Comparison of ENCODE assay signal across 8 cellular contexts in genomic region chr15:98547741-98548166, GRCh38.
DNase-seq lines count a peak whose midpoint lies in the region; ATAC-seq, FAIRE-seq and TF ChIP-seq lines count a peak whose summit lies in the region.

No MANE protein-coding gene starts in this region.

- peak overlapping the region; percentile 45 to 79 (median 72) for H3K4me3 Mint-ChIP-seq in CD8-positive, alpha-beta memory T cell
- H3K4me3 Mint-ChIP-seq in activated CD8-positive, alpha-beta T cell treated with anti-CD3 and anti-CD28 coated beads, Interleukin-2, amount 10 ng/mL, durations not matched to agents 7 days and 5 days, result peak overlapping the region; percentile 73

- H3K27ac Mint-ChIP-seq in CD8-positive, alpha-beta memory T cell, result no peak overlapping the region
- no peak overlapping the region for H3K27ac Mint-ChIP-seq in activated CD8-positive, alpha-beta T cell treated with anti-CD3 and anti-CD28 coated beads, Interleukin-2, amount 10 ng/mL, durations not matched to agents 7 days and 5 days

- POLR2A ChIA-PET in CD8-positive, alpha-beta memory T cell (lab: Charles Lee), result no interaction called here
- POLR2A ChIA-PET in activated CD8-positive, alpha-beta T cell treated with anti-CD3 and anti-CD28 coated beads, Interleukin-2, amount 10 ng/mL, durations not matched to agents 7 days and 5 days (lab: Charles Lee), result no interaction called here

- H3K9me3 ChIP-seq in CD8-positive, alpha-beta memory T cell (ENCODE audit: low read length), result no peaks in the 10 kb centered on the region
- H3K9me3 ChIP-seq in pancreas, result no peaks in the 10 kb centered on the region

- H3K4me1 ChIP-seq in CD8-positive, alpha-beta memory T cell (ENCODE audit: insufficient read depth, low read length), result peaks cover 11% of the 10 kb centered on the region
- peaks cover 0 to 5% (median 4%) of the 10 kb centered on the region in 3 donors for H3K4me1 ChIP-seq in pancreas

- H3K27ac ChIP-seq in CD8-positive, alpha-beta memory T cell (ENCODE audit: low read depth, low read length), result no peak overlapping the region
- H3K27ac ChIP-seq in pancreas, result peak overlapping the region in 3 of 4 donors; percentile 38 to 72 (median 56)

- TF ChIP-seq CTCF in pancreas (IDR thresholded peaks at IDR 0.05), result no peak

- peaks cover 9 to 19% (median 18%) of the 10 kb centered on the region in 3 donors for H3K4me1 Mint-ChIP-seq in CD8-positive, alpha-beta memory T cell
- H3K4me1 Mint-ChIP-seq in activated CD8-positive, alpha-beta T cell treated with anti-CD3 and anti-CD28 coated beads, Interleukin-2, amount 10 ng/mL, durations not matched to agents 7 days and 5 days (ENCODE audit: low read depth), result peaks cover 20% of the 10 kb centered on the region

- no peak for DNase-seq in CD8-positive, alpha-beta memory T cell
- DNase-seq in activated CD8-positive, alpha-beta T cell treated with anti-CD3 and anti-CD28 coated beads, Interleukin-2, amount 10 ng/mL, durations not matched to agents 7 days and 5 days, result no peak
- DNase-seq in head of caudate nucleus (peak in 24 of 42 donors; percentile 6 to 55 (median 22)), pancreas (peak in 2 of 6 donors; percentile 15 to 18), retina (no peak), NCI-H2196 treated with DMSO at 0.1 percent for 48 hours (lab: John Stamatoyannopoulos, UW; ENCODE audit: unreplicated experiment) (no peak)

- H3K4me3 ChIP-seq in CD8-positive, alpha-beta memory T cell (ENCODE audit: low read length), result peak overlapping the region; percentile 62
- peak overlapping the region; percentile 33 to 57 (median 45) for H3K4me3 ChIP-seq in pancreas

- CTCF ChIA-PET in CD8-positive, alpha-beta memory T cell (lab: Charles Lee), result no interaction called here
- CTCF ChIA-PET in activated CD8-positive, alpha-beta T cell treated with anti-CD3 and anti-CD28 coated beads, Interleukin-2, amount 10 ng/mL, durations not matched to agents 7 days and 5 days (lab: Charles Lee), result interaction anchor here (0.7 to 1.1 kb wide), 3 partner anchors 9 to 120 kb away, joined by 3 to 4 read pairs (median 3); no protein-coding TSS in a partner anchor

- H3K9me3 Mint-ChIP-seq in CD8-positive, alpha-beta memory T cell, result peaks cover 0 to 7% (median 2%) of the 10 kb centered on the region in 5 donors
- H3K9me3 Mint-ChIP-seq in activated CD8-positive, alpha-beta T cell treated with anti-CD3 and anti-CD28 coated beads, Interleukin-2, amount 10 ng/mL, durations not matched to agents 7 days and 5 days (ENCODE audit: insufficient read depth), result no peaks in the 10 kb centered on the region

- H3K36me3 ChIP-seq in CD8-positive, alpha-beta memory T cell (ENCODE audit: insufficient read depth, low read length), result no peaks in the 10 kb centered on the region
- H3K36me3 ChIP-seq in pancreas, result no peaks in the 10 kb centered on the region

- 8 to 14% methylated on average over 20 to 21 of the region's 21 CpGs for WGBS in pancreas, 2 donors

- ATAC-seq in activated CD8-positive, alpha-beta T cell treated with anti-CD3 and anti-CD28 coated beads, Interleukin-2, amount 10 ng/mL, durations not matched to agents 7 days and 5 days, result peak; percentile 32
- ATAC-seq in pancreas, result peak; percentile 7 to 29 (median 22)
- no peak for ATAC-seq in HG02938 (IDR thresholded peaks at IDR 0.05; ENCODE audit: unreplicated experiment)
- ATAC-seq in HG03460 (IDR thresholded peaks at IDR 0.05; ENCODE audit: unreplicated experiment), result no peak

- no peak for FAIRE-seq in pancreas (lab: Jason Lieb, UNC)

- peaks cover 4% of the 10 kb centered on the region for H3K27me3 ChIP-seq in CD8-positive, alpha-beta memory T cell (ENCODE audit: insufficient read depth, low read length, poor library complexity, severe bottlenecking)
- no peaks in the 10 kb centered on the region for H3K27me3 ChIP-seq in pancreas

- peaks cover 44 to 50% of the 10 kb centered on the region in 2 donors for H3K27me3 Mint-ChIP-seq in CD8-positive, alpha-beta memory T cell
- H3K27me3 Mint-ChIP-seq in activated CD8-positive, alpha-beta T cell treated with anti-CD3 and anti-CD28 coated beads, Interleukin-2, amount 10 ng/mL, durations not matched to agents 7 days and 5 days (ENCODE audit: low read depth), result peaks cover 54% of the 10 kb centered on the region

- intact Hi-C loops in head of caudate nucleus (cut with DNase I) (no loop called here), pancreas (cut with DNase I) (no loop called here)

- peaks cover 0 to 3% (median 0%) of the 10 kb centered on the region in 3 donors for H3K36me3 Mint-ChIP-seq in CD8-positive, alpha-beta memory T cell
- no peaks in the 10 kb centered on the region for H3K36me3 Mint-ChIP-seq in activated CD8-positive, alpha-beta T cell treated with anti-CD3 and anti-CD28 coated beads, Interleukin-2, amount 10 ng/mL, durations not matched to agents 7 days and 5 days (ENCODE audit: low read depth)

Comparison
In these comparisons a context has a peak if more than half of its experiments do, and no peak if none do; other contexts are left out.
1. DNase-seq: peak in head of caudate nucleus (24 of 42); none in CD8-positive, alpha-beta memory T cell (0 of 5), activated CD8-positive, alpha-beta T cell treated with anti-CD3 and anti-CD28 coated beads, Interleukin-2, amount 10 ng/mL, durations not matched to agents 7 days and 5 days (single experiment), retina (single experiment) and NCI-H2196 treated with DMSO at 0.1 percent for 48 hours (single experiment).
2. ATAC-seq: peak in activated CD8-positive, alpha-beta T cell treated with anti-CD3 and anti-CD28 coated beads, Interleukin-2, amount 10 ng/mL, durations not matched to agents 7 days and 5 days (single experiment) and pancreas (4 of 4); none in HG02938 (single experiment) and HG03460 (single experiment).